In the genomic region with DNA sequence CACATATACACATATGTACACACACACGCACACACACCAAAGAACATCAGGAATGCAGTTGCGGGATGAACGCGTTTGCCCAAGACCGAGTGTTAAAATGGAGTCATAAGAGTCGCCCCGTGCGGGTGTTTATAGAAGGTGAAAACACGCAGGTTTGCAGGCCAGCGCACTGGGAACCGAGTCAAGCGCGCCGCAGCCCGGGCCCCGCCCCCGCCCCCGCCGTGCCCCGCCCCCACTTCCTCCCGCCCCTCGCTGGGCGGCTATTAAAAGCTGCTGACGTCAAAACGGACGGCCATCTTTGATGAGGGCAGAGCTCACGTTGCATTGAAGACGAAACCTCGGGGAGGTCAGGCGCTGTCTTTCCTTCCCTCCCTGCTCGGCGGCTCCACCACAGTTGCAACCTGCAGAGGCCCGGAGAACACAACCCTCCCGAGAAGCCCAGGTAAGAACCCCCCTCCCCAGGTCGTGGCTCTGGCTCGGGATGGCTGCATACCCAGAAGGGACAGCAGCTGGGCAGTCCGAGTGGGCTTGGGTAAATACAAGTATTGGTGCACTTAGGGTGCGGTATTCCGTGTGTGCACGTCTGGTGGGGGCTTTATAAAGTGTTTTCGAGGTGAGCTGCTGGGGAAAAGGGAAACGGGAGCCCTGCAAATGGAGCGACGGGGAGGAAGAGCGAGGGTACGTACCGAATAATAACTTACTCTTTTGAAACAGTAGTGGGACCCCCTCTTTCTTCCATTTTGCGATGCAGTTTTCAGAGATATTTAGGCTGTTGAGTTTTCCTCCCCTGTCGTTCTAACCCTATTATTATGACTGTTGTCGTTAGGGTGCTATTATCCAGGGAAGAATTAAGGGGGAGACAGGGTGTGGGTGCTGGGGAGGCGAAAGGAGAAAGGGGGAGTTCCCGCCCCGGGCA, we compare ENCODE assay signal across 1 cellular context.
TF ChIP-seq lines count a peak whose summit lies in the region.

SNAP25 (plus strand) TSS at position 295 of the 916 bp plus-strand sequence. CDS start 56,662 bp downstream, outside the sequence.

TF ChIP-seq in H1, 55 proteins besides CTCF, POLR2A, EP300 and RAD21 (continued from another document):
- TF ChIP-seq ATF3 (IDR thresholded peaks at IDR 0.05; ENCODE audit: insufficient read depth, low read depth, low read length), result no peak
- peak; percentile 27; the same call in 1 of the 2 replicates for TF ChIP-seq TBP (IDR thresholded peaks at IDR 0.05; ENCODE audit: low read depth, low read length)
- no peak for TF ChIP-seq FOSL1 (IDR thresholded peaks at IDR 0.05; ENCODE audit: insufficient read depth, low read depth, low read length)
- TF ChIP-seq GTF2F1 (IDR thresholded peaks at IDR 0.05; ENCODE audit: borderline replicate concordance, low read depth, low read length), result no peak
- TF ChIP-seq SIN3A (conservative IDR thresholded peaks at IDR 0.05 in 1 of 2, IDR thresholded peaks at IDR 0.05 in 1 of 2; ENCODE audit: low read depth in 1 of 2, low read length in 2 of 2), result 0 out of 4 replicates have a peak, but pooled peaks of 1 of the 2 experiments have one; percentile 37
- TF ChIP-seq HDAC2 (IDR thresholded peaks at IDR 0.05; ENCODE audit: borderline replicate concordance in 1 of 2, low read depth in 2 of 2, low read length in 2 of 2), result no peak; a peak in 1 of 4 replicates
- TF ChIP-seq, protein P1, sequence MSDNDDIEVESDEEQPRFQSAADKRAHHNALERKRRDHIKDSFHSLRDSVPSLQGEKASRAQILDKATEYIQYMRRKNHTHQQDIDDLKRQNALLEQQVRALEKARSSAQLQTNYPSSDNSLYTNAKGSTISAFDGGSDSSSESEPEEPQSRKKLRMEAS (IDR thresholded peaks at IDR 0.05), result peak; percentile 59
- no peak for TF ChIP-seq RNF2 (IDR thresholded peaks at IDR 0.05; ENCODE audit: borderline replicate concordance, low read depth, low read length, missing control alignments, poor library complexity, severe bottlenecking)
- 0 out of 2 replicates have a peak, but pooled peaks have one; percentile 29 for TF ChIP-seq TAF1 (IDR thresholded peaks at IDR 0.05; ENCODE audit: low read depth, low read length)
- TF ChIP-seq EGR1 (IDR thresholded peaks at IDR 0.05; ENCODE audit: borderline replicate concordance, low read depth, low read length), result peak; percentile 56; the same call in 1 of the 2 replicates
- TF ChIP-seq SP2 (IDR thresholded peaks at IDR 0.05; ENCODE audit: low read length), result no peak
- TF ChIP-seq JUND (IDR thresholded peaks at IDR 0.05; ENCODE audit: low read length), result no peak
- TF ChIP-seq CHD1 (IDR thresholded peaks at IDR 0.05; ENCODE audit: low read depth, low read length), result no peak
- TF ChIP-seq CHD2 (IDR thresholded peaks at IDR 0.05; ENCODE audit: low read length), result no peak
- TF ChIP-seq KDM4A (IDR thresholded peaks at IDR 0.05; ENCODE audit: low read depth, low read length, severe bottlenecking), result peak; percentile 16
- TF ChIP-seq CBX8 (IDR thresholded peaks at IDR 0.05; ENCODE audit: borderline replicate concordance, low read depth, low read length), result no peak
- no peak for TF ChIP-seq SIX5 (IDR thresholded peaks at IDR 0.05; ENCODE audit: low read depth, low read length)
- TF ChIP-seq PHF8 (conservative IDR thresholded peaks at IDR 0.05; ENCODE audit: low read depth, low read length), result no peak
- no peak for TF ChIP-seq NANOG (IDR thresholded peaks at IDR 0.05; ENCODE audit: insufficient read depth, low read depth, low read length, poor library complexity, severe bottlenecking)
- TF ChIP-seq, protein P2, sequence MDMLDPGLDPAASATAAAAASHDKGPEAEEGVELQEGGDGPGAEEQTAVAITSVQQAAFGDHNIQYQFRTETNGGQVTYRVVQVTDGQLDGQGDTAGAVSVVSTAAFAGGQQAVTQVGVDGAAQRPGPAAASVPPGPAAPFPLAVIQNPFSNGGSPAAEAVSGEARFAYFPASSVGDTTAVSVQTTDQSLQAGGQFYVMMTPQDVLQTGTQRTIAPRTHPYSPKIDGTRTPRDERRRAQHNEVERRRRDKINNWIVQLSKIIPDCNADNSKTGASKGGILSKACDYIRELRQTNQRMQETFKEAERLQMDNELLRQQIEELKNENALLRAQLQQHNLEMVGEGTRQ (IDR thresholded peaks at IDR 0.05; ENCODE audit: low read length), result no peak
- TF ChIP-seq SAP30 (IDR thresholded peaks at IDR 0.05; ENCODE audit: insufficient read depth, insufficient replicate concordance, low read length), result peak; percentile 95
- TF ChIP-seq HDAC6 (IDR thresholded peaks at IDR 0.05; ENCODE audit: low read depth, low read length), result no peak
- TF ChIP-seq BCL11A (IDR thresholded peaks at IDR 0.05; ENCODE audit: low read depth in 2 of 2, low read length in 2 of 2), result no peak
- TF ChIP-seq SP4 (IDR thresholded peaks at IDR 0.05; ENCODE audit: low read length), result no peak
- no peak for TF ChIP-seq BRCA1 (IDR thresholded peaks at IDR 0.05; ENCODE audit: low read depth, low read length)
- TF ChIP-seq RBBP5 (IDR thresholded peaks at IDR 0.05; ENCODE audit: borderline replicate concordance, low read depth, low read length), result no peak; the same call in 1 of the 2 replicates
- no peak for TF ChIP-seq TAF7 (optimal IDR thresholded peaks at IDR 0.05; ENCODE audit: borderline replicate concordance, low read depth, low read length)
- TF ChIP-seq EZH2 (IDR thresholded peaks at IDR 0.05; ENCODE audit: low read depth, low read length, severe bottlenecking), result no peak
- no peak for TF ChIP-seq KDM5A (IDR thresholded peaks at IDR 0.05; ENCODE audit: low read length)
- TF ChIP-seq NRF1 (IDR thresholded peaks at IDR 0.05; ENCODE audit: low read depth, low read length), result no peak
- no peak for TF ChIP-seq POU5F1 (IDR thresholded peaks at IDR 0.05; ENCODE audit: low read depth, low read length)
- TF ChIP-seq SRF (IDR thresholded peaks at IDR 0.05; ENCODE audit: low read depth, low read length), result no peak
- TF ChIP-seq YY1 (IDR thresholded peaks at IDR 0.05; ENCODE audit: low read depth, low read length), result peak; percentile 98
- TF ChIP-seq POLR2AphosphoS5 (IDR thresholded peaks at IDR 0.05; ENCODE audit: low read depth, low read length), result no peak
- TF ChIP-seq, protein P3, sequence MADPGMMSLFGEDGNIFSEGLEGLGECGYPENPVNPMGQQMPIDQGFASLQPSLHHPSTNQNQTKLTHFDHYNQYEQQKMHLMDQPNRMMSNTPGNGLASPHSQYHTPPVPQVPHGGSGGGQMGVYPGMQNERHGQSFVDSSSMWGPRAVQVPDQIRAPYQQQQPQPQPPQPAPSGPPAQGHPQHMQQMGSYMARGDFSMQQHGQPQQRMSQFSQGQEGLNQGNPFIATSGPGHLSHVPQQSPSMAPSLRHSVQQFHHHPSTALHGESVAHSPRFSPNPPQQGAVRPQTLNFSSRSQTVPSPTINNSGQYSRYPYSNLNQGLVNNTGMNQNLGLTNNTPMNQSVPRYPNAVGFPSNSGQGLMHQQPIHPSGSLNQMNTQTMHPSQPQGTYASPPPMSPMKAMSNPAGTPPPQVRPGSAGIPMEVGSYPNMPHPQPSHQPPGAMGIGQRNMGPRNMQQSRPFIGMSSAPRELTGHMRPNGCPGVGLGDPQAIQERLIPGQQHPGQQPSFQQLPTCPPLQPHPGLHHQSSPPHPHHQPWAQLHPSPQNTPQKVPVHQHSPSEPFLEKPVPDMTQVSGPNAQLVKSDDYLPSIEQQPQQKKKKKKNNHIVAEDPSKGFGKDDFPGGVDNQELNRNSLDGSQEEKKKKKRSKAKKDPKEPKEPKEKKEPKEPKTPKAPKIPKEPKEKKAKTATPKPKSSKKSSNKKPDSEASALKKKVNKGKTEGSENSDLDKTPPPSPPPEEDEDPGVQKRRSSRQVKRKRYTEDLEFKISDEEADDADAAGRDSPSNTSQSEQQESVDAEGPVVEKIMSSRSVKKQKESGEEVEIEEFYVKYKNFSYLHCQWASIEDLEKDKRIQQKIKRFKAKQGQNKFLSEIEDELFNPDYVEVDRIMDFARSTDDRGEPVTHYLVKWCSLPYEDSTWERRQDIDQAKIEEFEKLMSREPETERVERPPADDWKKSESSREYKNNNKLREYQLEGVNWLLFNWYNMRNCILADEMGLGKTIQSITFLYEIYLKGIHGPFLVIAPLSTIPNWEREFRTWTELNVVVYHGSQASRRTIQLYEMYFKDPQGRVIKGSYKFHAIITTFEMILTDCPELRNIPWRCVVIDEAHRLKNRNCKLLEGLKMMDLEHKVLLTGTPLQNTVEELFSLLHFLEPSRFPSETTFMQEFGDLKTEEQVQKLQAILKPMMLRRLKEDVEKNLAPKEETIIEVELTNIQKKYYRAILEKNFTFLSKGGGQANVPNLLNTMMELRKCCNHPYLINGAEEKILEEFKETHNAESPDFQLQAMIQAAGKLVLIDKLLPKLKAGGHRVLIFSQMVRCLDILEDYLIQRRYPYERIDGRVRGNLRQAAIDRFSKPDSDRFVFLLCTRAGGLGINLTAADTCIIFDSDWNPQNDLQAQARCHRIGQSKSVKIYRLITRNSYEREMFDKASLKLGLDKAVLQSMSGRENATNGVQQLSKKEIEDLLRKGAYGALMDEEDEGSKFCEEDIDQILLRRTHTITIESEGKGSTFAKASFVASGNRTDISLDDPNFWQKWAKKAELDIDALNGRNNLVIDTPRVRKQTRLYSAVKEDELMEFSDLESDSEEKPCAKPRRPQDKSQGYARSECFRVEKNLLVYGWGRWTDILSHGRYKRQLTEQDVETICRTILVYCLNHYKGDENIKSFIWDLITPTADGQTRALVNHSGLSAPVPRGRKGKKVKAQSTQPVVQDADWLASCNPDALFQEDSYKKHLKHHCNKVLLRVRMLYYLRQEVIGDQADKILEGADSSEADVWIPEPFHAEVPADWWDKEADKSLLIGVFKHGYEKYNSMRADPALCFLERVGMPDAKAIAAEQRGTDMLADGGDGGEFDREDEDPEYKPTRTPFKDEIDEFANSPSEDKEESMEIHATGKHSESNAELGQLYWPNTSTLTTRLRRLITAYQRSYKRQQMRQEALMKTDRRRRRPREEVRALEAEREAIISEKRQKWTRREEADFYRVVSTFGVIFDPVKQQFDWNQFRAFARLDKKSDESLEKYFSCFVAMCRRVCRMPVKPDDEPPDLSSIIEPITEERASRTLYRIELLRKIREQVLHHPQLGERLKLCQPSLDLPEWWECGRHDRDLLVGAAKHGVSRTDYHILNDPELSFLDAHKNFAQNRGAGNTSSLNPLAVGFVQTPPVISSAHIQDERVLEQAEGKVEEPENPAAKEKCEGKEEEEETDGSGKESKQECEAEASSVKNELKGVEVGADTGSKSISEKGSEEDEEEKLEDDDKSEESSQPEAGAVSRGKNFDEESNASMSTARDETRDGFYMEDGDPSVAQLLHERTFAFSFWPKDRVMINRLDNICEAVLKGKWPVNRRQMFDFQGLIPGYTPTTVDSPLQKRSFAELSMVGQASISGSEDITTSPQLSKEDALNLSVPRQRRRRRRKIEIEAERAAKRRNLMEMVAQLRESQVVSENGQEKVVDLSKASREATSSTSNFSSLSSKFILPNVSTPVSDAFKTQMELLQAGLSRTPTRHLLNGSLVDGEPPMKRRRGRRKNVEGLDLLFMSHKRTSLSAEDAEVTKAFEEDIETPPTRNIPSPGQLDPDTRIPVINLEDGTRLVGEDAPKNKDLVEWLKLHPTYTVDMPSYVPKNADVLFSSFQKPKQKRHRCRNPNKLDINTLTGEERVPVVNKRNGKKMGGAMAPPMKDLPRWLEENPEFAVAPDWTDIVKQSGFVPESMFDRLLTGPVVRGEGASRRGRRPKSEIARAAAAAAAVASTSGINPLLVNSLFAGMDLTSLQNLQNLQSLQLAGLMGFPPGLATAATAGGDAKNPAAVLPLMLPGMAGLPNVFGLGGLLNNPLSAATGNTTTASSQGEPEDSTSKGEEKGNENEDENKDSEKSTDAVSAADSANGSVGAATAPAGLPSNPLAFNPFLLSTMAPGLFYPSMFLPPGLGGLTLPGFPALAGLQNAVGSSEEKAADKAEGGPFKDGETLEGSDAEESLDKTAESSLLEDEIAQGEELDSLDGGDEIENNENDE (IDR thresholded peaks at IDR 0.05; ENCODE audit: insufficient replicate concordance, low read length), result no peak
- no peak for TF ChIP-seq CEBPB (IDR thresholded peaks at IDR 0.05; ENCODE audit: low read depth, low read length)
- TF ChIP-seq, protein P4, sequence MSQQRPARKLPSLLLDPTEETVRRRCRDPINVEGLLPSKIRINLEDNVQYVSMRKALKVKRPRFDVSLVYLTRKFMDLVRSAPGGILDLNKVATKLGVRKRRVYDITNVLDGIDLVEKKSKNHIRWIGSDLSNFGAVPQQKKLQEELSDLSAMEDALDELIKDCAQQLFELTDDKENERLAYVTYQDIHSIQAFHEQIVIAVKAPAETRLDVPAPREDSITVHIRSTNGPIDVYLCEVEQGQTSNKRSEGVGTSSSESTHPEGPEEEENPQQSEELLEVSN (IDR thresholded peaks at IDR 0.05), result no peak
- no peak for TF ChIP-seq JUN (IDR thresholded peaks at IDR 0.05; ENCODE audit: low read depth, low read length)
- TF ChIP-seq CREB1 (IDR thresholded peaks at IDR 0.05), result peak; percentile 94
- no peak for TF ChIP-seq TCF12 (IDR thresholded peaks at IDR 0.05; ENCODE audit: low read depth, low read length)
- no peak for TF ChIP-seq GABPA (IDR thresholded peaks at IDR 0.05; ENCODE audit: borderline replicate concordance, insufficient read depth, low read length)
- no peak for TF ChIP-seq ZNF274 (IDR thresholded peaks at IDR 0.05; ENCODE audit: borderline replicate concordance, extremely low read depth, low read length)
- TF ChIP-seq TEAD4 (IDR thresholded peaks at IDR 0.05; ENCODE audit: low read depth, low read length), result no peak
- TF ChIP-seq SIRT6 (IDR thresholded peaks at IDR 0.05; ENCODE audit: low read length), result no peak
- TF ChIP-seq MAFK (IDR thresholded peaks at IDR 0.05; ENCODE audit: low read depth, low read length), result no peak
- no peak for TF ChIP-seq BACH1 (IDR thresholded peaks at IDR 0.05; ENCODE audit: low read length)
